18 cellular contexts compared by ENCODE assay signal in genomic region chr20:17884318-17885003, GRCh38.
"Had no signal": no experiment of that assay in that cellular context is flagged by ENCODE, and none has a peak within 500 bp of the region (broad histone marks: within the 10 kb centered on the region; RNA-seq: fewer than 3 reads in every experiment).

No MANE protein-coding gene starts in this region.

- H3K9me3 ChIP-seq: prostate gland, testis had no signal

- H3K27ac Mint-ChIP-seq: activated CD4-positive, alpha-beta T cell treated with anti-CD3 and anti-CD28 coated beads, Interleukin-2, amount 10 ng/mL, durations not matched to agents 24 days and 14 days; activated CD8-positive, alpha-beta T cell treated with anti-CD3 and anti-CD28 coated beads, Interleukin-2, amount 10 ng/mL, durations not matched to agents 7 days and 5 days; activated T-cell treated with anti-CD3 and anti-CD28 coated beads, Interleukin-2, amount 50 U/mL, for 24 hours; endodermal cell; natural killer cell treated with Interleukin-12 subunit alpha and Interleukin-12 subunit beta and Interleukin-15 and Interleukin-18, amount 100 ng/mL, for 72 hours had no signal

- H3K36me3 ChIP-seq: cardiac muscle cell, prostate gland, right atrium auricular region, stomach had no signal

- H3K4me3 Mint-ChIP-seq: activated CD4-positive, alpha-beta T cell treated with anti-CD3 and anti-CD28 coated beads, Interleukin-2, amount 10 ng/mL, durations not matched to agents 24 days and 14 days; activated CD8-positive, alpha-beta T cell treated with anti-CD3 and anti-CD28 coated beads, Interleukin-2, amount 10 ng/mL, durations not matched to agents 7 days and 5 days; activated T-cell treated with anti-CD3 and anti-CD28 coated beads, Interleukin-2, amount 50 U/mL, for 24 hours; endodermal cell; mesothelial cell of epicardium; natural killer cell treated with Interleukin-12 subunit alpha and Interleukin-12 subunit beta and Interleukin-15 and Interleukin-18, amount 100 ng/mL, for 72 hours; type B pancreatic cell had no signal

- H3K27me3 ChIP-seq: cardiac muscle cell, dorsolateral prefrontal cortex, right atrium auricular region, stomach, testis had no signal

- H3K27ac ChIP-seq: cardiac muscle cell, prostate gland, right atrium auricular region had no signal

- DNase-seq: activated CD4-positive, alpha-beta T cell treated with anti-CD3 and anti-CD28 coated beads, Interleukin-2, amount 10 ng/mL, durations not matched to agents 24 days and 14 days; activated CD8-positive, alpha-beta T cell treated with anti-CD3 and anti-CD28 coated beads, Interleukin-2, amount 10 ng/mL, durations not matched to agents 7 days and 5 days; activated effector memory CD4-positive, alpha-beta T cell treated with Interleukin-2 at 50 U/mL for 16 hours; activated naive CD4-positive, alpha-beta T cell treated with anti-CD3 and anti-CD28 coated beads, Interleukin-2, amount 50 U/mL, for 16 hours; activated T-cell treated with anti-CD3 and anti-CD28 coated beads, Interleukin-2, amount 50 U/mL, for 24 hours; dorsolateral prefrontal cortex; endodermal cell; hypothalamus; islet precursor cell; stomach; testis had no signal

- ATAC-seq: activated CD8-positive, alpha-beta T cell treated with anti-CD3 and anti-CD28 coated beads, Interleukin-2, amount 10 ng/mL, durations not matched to agents 7 days and 5 days; natural killer cell treated with Interleukin-12 subunit alpha and Interleukin-12 subunit beta and Interleukin-15 and Interleukin-18, amount 100 ng/mL, for 72 hours had no signal

- H3K9me3 Mint-ChIP-seq: activated CD4-positive, alpha-beta T cell treated with anti-CD3 and anti-CD28 coated beads, Interleukin-2, amount 10 ng/mL, durations not matched to agents 24 days and 14 days; natural killer cell treated with Interleukin-12 subunit alpha and Interleukin-12 subunit beta and Interleukin-15 and Interleukin-18, amount 100 ng/mL, for 72 hours had no signal

- H3K4me3 ChIP-seq: cardiac muscle cell, dorsolateral prefrontal cortex, lung, prostate gland, right atrium auricular region, stomach, testis had no signal

- H3K36me3 Mint-ChIP-seq: natural killer cell treated with Interleukin-12 subunit alpha and Interleukin-12 subunit beta and Interleukin-15 and Interleukin-18, amount 100 ng/mL, for 72 hours had no signal

- H3K4me1 Mint-ChIP-seq: activated CD4-positive, alpha-beta T cell treated with anti-CD3 and anti-CD28 coated beads, Interleukin-2, amount 10 ng/mL, durations not matched to agents 24 days and 14 days had no signal
